ENCODE assay signal across 8 cellular contexts in genomic region chr14:42673963-42674362, GRCh38.
"Had no signal": no experiment of that assay in that cellular context is flagged by ENCODE, and none has a peak within 500 bp of the region (broad histone marks: within the 10 kb centered on the region; RNA-seq: fewer than 3 reads in every experiment).

No MANE protein-coding gene starts in this region.

- H2AFZ ChIP-seq: GM23248, GM23338 had no signal

- H3K4me2 ChIP-seq: GM23338 had no signal

- DNase-seq: GM23248, GOT3, H7, HCEC 1CT, HFFc6 had no signal

- H3K4me3 Mint-ChIP-seq: GM23338, HFFc6 had no signal

- H3K27ac Mint-ChIP-seq: GM23338, HFFc6 had no signal

- H3K4me3 ChIP-seq: GM23248, GM23338, HAP-1 had no signal

- ATAC-seq: GM23338, HCT116 had no signal

- H3K36me3 ChIP-seq: HAP-1 had no signal

- H3K27ac ChIP-seq: GM23248 had no signal

- H3K9ac ChIP-seq: GM23248 had no signal

- H3K4me1 ChIP-seq: HAP-1 had no signal

- H3K9me3 ChIP-seq: HAP-1 had no signal

- H3K4me1 Mint-ChIP-seq: GM23338 had no signal
